ENCODE assay signal across 10 cellular contexts in the genomic region with DNA sequence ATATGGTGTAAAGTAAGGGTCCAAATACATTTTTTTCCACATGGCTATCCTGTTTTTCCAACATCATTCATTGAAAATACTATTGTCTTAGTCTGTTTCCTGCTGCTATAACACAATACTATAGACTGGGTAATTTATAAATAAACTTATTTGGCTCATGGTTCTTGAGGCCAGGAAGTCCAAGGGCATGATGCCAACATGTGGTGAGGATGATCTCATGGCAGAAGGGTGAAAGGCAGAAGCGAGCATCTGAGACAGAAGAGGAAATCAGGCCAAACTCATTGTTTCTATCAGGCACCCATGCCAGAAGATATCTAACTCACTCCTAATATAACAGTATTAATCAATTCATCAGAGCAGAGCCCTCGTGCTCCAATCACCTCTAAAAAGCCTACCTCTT. TPM values are rescaled to one million over a fixed set of nuclear protein-coding genes. Genes with fewer than 3 reads are reported as not detected.
DNase-seq lines count a peak whose midpoint lies in the region; ATAC-seq and TF ChIP-seq lines count a peak whose summit lies in the region.
"Had no signal": no experiment of that assay in that cellular context is flagged by ENCODE, and none has a peak within 500 bp of the region (broad histone marks: within the 10 kb centered on the region; RNA-seq: fewer than 3 reads in every experiment).

No MANE protein-coding gene starts in this region.

- ATAC-seq in left cardiac atrium = peak in 1 of 2 donors; percentile 51

- DNase-seq in HCEC 1CT (peak; percentile 85), left cardiac atrium (peak; percentile 35), SKM-1 (lab: John Stamatoyannopoulos, UW; ENCODE audit: unreplicated experiment) (no peak), smooth muscle cell (lab: John Stamatoyannopoulos, UW; ENCODE audit: unreplicated experiment) (no peak), NCI-H1092 treated with DMSO at 0.1 percent for 48 hours (lab: John Stamatoyannopoulos, UW) (no peak), DMS79 treated with DMSO at 0.1 percent for 48 hours (lab: John Stamatoyannopoulos, UW) (no peak)
- DNase-seq in activated CD4-positive, alpha-beta T cell treated with anti-CD3 and anti-CD28 coated beads, Interleukin-2, amount 50 U/mL, for 1 hour = peak; percentile 26
- DNase-seq: MM.1S had no signal

- H3K36me3 ChIP-seq in BLaER1 treated with 17β-estradiol and CSF1 and Interleukin-3, amounts not matched to agents 10 nM and 100 nM = no peaks in the 10 kb centered on the region
- no peaks in the 10 kb centered on the region for H3K36me3 ChIP-seq in smooth muscle cell (ENCODE audit: low read depth)
- H3K36me3 ChIP-seq: ascending aorta had no signal

- H3K4me2 ChIP-seq in BLaER1 treated with 17β-estradiol and CSF1 and Interleukin-3, amounts not matched to agents 10 nM and 100 nM = peak overlapping the region; percentile 4 to 77 (median 27); a peak in 14 of 22 replicates
- no peak overlapping the region for H3K4me2 ChIP-seq in smooth muscle cell

- no peaks in the 10 kb centered on the region for H3F3A ChIP-seq in smooth muscle cell (ENCODE audit: low read depth)

- H3K4me1 ChIP-seq in BLaER1 treated with 17β-estradiol and CSF1 and Interleukin-3, amounts not matched to agents 10 nM and 100 nM = peaks cover 8 to 58% (median 19%) of the 10 kb centered on the region in 10 experiments; a peak in 18 of 20 replicates
- H3K4me1 ChIP-seq in smooth muscle cell (ENCODE audit: low read depth) = no peaks in the 10 kb centered on the region

- peak overlapping the region in 7 of 11 experiments; percentile 28 to 72 (median 64); a peak in 10 of 22 replicates for H3K27ac ChIP-seq in BLaER1 treated with 17β-estradiol and CSF1 and Interleukin-3, amounts not matched to agents 10 nM and 100 nM
- H3K27ac ChIP-seq in smooth muscle cell (ENCODE audit: low read depth) = no peak overlapping the region
- H3K27ac ChIP-seq: ascending aorta had no signal

- intact Hi-C loops in left cardiac atrium (cut with DNase I) = loop anchor here in 1 of 2 donors (5.0 kb wide), 1 partner anchor 258 kb away; no protein-coding TSS in a partner anchor

- WGBS in smooth muscle cell (ENCODE audit: low lambda C conversion rate) = 89% methylated on average over 2 of the region's 2 CpGs

- peaks cover 9 to 32% (median 20%) of the 10 kb centered on the region in 11 experiments; a peak in 18 of 22 replicates for H3K9me3 ChIP-seq in BLaER1 treated with 17β-estradiol and CSF1 and Interleukin-3, amounts not matched to agents 10 nM and 100 nM (replicated peaks in 1 of 11)
- H3K9me3 ChIP-seq in smooth muscle cell (replicated peaks; ENCODE audit: low read depth) = no peaks in the 10 kb centered on the region
- H3K9me3 ChIP-seq: ascending aorta had no signal

- TF ChIP-seq CTCF in smooth muscle cell (IDR thresholded peaks at IDR 0.05; ENCODE audit: borderline replicate concordance, insufficient read depth, poor library complexity, severe bottlenecking) = no peak

- no peaks in the 10 kb centered on the region for H3K79me2 ChIP-seq in smooth muscle cell (ENCODE audit: low read depth)

- no peak overlapping the region; a peak in 1 of 20 replicates for H3K4me3 ChIP-seq in BLaER1 treated with 17β-estradiol and CSF1 and Interleukin-3, amounts not matched to agents 10 nM and 100 nM
- H3K4me3 ChIP-seq in smooth muscle cell = no peak overlapping the region
- H3K4me3 ChIP-seq: ascending aorta had no signal

- H3K27me3 ChIP-seq in BLaER1 treated with 17β-estradiol and CSF1 and Interleukin-3, amounts not matched to agents 10 nM and 100 nM = no peaks in the 10 kb centered on the region
- no peaks in the 10 kb centered on the region for H3K27me3 ChIP-seq in smooth muscle cell (ENCODE audit: low read depth)
- H3K27me3 ChIP-seq: ascending aorta had no signal

- no peak overlapping the region for H2AFZ ChIP-seq in smooth muscle cell (ENCODE audit: low read depth)

- H3K9ac ChIP-seq in BLaER1 treated with 17β-estradiol and CSF1 and Interleukin-3, amounts not matched to agents 10 nM and 100 nM = no peak overlapping the region; a peak in 1 of 22 replicates
- H3K9ac ChIP-seq in smooth muscle cell (ENCODE audit: low read depth) = no peak overlapping the region

- no peaks in the 10 kb centered on the region for H4K20me1 ChIP-seq in BLaER1 treated with 17β-estradiol and CSF1 and Interleukin-3, amounts not matched to agents 10 nM and 100 nM
- H4K20me1 ChIP-seq in smooth muscle cell (ENCODE audit: low read depth) = no peaks in the 10 kb centered on the region

RNA-seq across cellular contexts. Expression of a gene that starts 42.6 kb away (rescaled TPM):
- total RNA-seq in left cardiac atrium = under 1 TPM in 1 of 2 donors, not detected in 1; 0.29 TPM
- total RNA-seq in smooth muscle cell = 0.27 and 1.7 TPM in 2 replicates
- 0.70 and 1.1 TPM in 2 replicates for polyA plus RNA-seq in smooth muscle cell
- total RNA-seq: ascending aorta had no signal

Comparison
In these comparisons a context has a peak if more than half of its experiments do, and no peak if none do; other contexts are left out.
1. DNase-seq: peak in HCEC 1CT (single experiment), activated CD4-positive, alpha-beta T cell treated with anti-CD3 and anti-CD28 coated beads, Interleukin-2, amount 50 U/mL, for 1 hour (single experiment) and left cardiac atrium (single experiment); none in SKM-1 (single experiment), smooth muscle cell (single experiment), NCI-H1092 treated with DMSO at 0.1 percent for 48 hours (single experiment) and DMS79 treated with DMSO at 0.1 percent for 48 hours (single experiment).